ENCODE assay signal across 18 cellular contexts in the genomic region with DNA sequence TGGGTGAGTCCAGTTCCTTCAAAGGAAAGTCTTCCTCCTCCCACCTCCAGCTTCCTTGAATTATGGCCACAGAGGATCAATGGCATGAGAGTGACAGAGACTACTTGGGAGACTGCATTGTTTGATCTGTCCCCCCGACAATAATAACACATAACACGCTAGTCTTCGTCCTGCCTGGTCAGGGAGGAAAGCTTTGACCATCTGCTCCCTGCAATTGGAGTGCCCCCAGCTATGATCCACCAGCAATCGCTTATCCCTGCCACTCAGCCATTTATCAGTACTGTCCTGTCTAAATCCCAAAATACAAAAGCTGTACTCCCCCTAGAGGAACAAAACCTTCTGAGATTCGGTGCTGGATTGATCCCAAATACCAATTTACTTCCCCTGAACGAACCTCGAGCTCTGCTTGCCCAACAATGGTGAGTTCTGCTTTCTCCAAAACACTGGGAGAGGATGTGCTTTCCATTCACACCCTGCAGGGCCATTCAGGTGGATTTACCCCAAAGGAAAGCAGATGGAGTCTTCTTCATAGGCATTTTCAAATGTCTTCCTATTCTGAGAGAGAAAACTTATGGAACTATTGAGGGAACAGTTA.
DNase-seq lines count a peak whose midpoint lies in the region; ATAC-seq, FAIRE-seq and TF ChIP-seq lines count a peak whose summit lies in the region.
"Had no signal": no experiment of that assay in that cellular context is flagged by ENCODE, and none has a peak within 500 bp of the region (broad histone marks: within the 10 kb centered on the region; RNA-seq: fewer than 3 reads in every experiment).

No MANE protein-coding gene starts in this region.

- no peaks in the 10 kb centered on the region for H3K23me2 ChIP-seq in H1 (ENCODE audit: low read depth, low read length)

- H3K9me3 Mint-ChIP-seq in type B pancreatic cell = no peaks in the 10 kb centered on the region

- no peak overlapping the region for H3K4me3 Mint-ChIP-seq in type B pancreatic cell

- peaks cover 8% of the 10 kb centered on the region for H3K27me3 Mint-ChIP-seq in type B pancreatic cell

- H3K56ac ChIP-seq in H1 (replicated peaks; ENCODE audit: insufficient read length, low read depth, low read length) = no peak overlapping the region

- no peak for ATAC-seq in HG02798 (IDR thresholded peaks at IDR 0.05; ENCODE audit: poor library complexity, unreplicated experiment)

- H4K5ac ChIP-seq in H1 (ENCODE audit: insufficient read length, low read depth, low read length) = no peak overlapping the region

- H2BK15ac ChIP-seq in H1 (ENCODE audit: low read length) (no peak overlapping the region), mesenchymal stem cell (ENCODE audit: low read depth, poor library complexity, severe bottlenecking) (no peak overlapping the region)

- no peaks in the 10 kb centered on the region for H3K79me1 ChIP-seq in H1 (ENCODE audit: low read depth, low read length)
- no peaks in the 10 kb centered on the region for H3K79me1 ChIP-seq in mesenchymal stem cell (replicated peaks; ENCODE audit: low read length, poor library complexity, severe bottlenecking)

- H3K27ac Mint-ChIP-seq in type B pancreatic cell = no peak overlapping the region

- H2BK12ac ChIP-seq in H1 (ENCODE audit: low read depth, low read length) (no peak overlapping the region), mesenchymal stem cell (ENCODE audit: low read length in 2 of 2) (no peak overlapping the region)

- H3K23ac ChIP-seq in H1 (ENCODE audit: insufficient read length) (no peak overlapping the region), mesenchymal stem cell (ENCODE audit: low read length in 2 of 2) (no peak overlapping the region)

- no peak for FAIRE-seq in H1 (lab: Jason Lieb, UNC)
- FAIRE-seq: A204.1, GM19239 had no signal

- no peak overlapping the region for H2BK120ac ChIP-seq in H1 (replicated peaks; ENCODE audit: low read depth, low read length)
- no peak overlapping the region for H2BK120ac ChIP-seq in mesenchymal stem cell (ENCODE audit: low read depth, low read length)

- 0 out of 4 replicates have a peak, but pooled peaks cover 0 to 2% of the 10 kb centered on the region in 2 experiments for H3K9me3 ChIP-seq in H1 (ENCODE audit: insufficient read depth in 2 of 2, low read depth in 1 of 2, low read length in 1 of 2)
- H3K9me3 ChIP-seq in mesenchymal stem cell (ENCODE audit: control insufficient read depth, low read length) = no peaks in the 10 kb centered on the region
- H3K9me3 ChIP-seq: Caco-2 had no signal

- no peak overlapping the region for H3K27ac ChIP-seq in H1 (ENCODE audit: low read depth, low read length)
- no peak overlapping the region for H3K27ac ChIP-seq in mesenchymal stem cell (ENCODE audit: low read length, poor library complexity, severe bottlenecking)

- TF ChIP-seq CTCF in H1 (IDR thresholded peaks at IDR 0.05; ENCODE audit: control extremely low read depth in 1 of 3, insufficient read depth in 1 of 3, low read depth in 1 of 3, low read length in 3 of 3) = no peak
- no peak for TF ChIP-seq CTCF in type B pancreatic cell (conservative IDR thresholded peaks at IDR 0.05)

- peak; percentile 2 for DNase-seq in SKM-1 (lab: John Stamatoyannopoulos, UW; ENCODE audit: unreplicated experiment)
- DNase-seq in SKM-1 treated with dmso at 0.1 percent for 144 hours (lab: John Stamatoyannopoulos, UW; ENCODE audit: unreplicated experiment) = no peak
- DNase-seq in NCI-H82 (lab: John Stamatoyannopoulos, UW) = peak; percentile 80
- DNase-seq in H1 (ENCODE audit: low read depth in 1 of 2, low spot score in 2 of 2) = no peak
- DNase-seq in type B pancreatic cell (ENCODE audit: extremely low spot score, unreplicated experiment) = peak; percentile 15
- DNase-seq in mesenchymal stem cell = no peak
- no peak for DNase-seq in NCI-H2196 treated with DMSO at 0.1 percent for 48 hours (lab: John Stamatoyannopoulos, UW; ENCODE audit: unreplicated experiment)
- DNase-seq: Caco-2, DMS53, H7, IMR-90, Kasumi-1, NCI-H146, NCI-H2081 treated with DMSO at 0.1 percent for 48 hours, NCI-H510A treated with DMSO at 0.1 percent for 48 hours had no signal

- no peaks in the 10 kb centered on the region for H3K79me2 ChIP-seq in H1 (ENCODE audit: control insufficient read depth in 1 of 2, insufficient read depth in 2 of 2, low read length in 2 of 2)

- H4K8ac ChIP-seq in H1 (ENCODE audit: extremely low read depth, insufficient read depth, low read length) = no peak overlapping the region
- no peak overlapping the region for H4K8ac ChIP-seq in mesenchymal stem cell (ENCODE audit: low read length)

- H2AFZ ChIP-seq in H1 (ENCODE audit: low read length) = 0 out of 2 replicates have a peak overlapping the region, but pooled peaks have one; percentile 3
- H2AFZ ChIP-seq in mesenchymal stem cell (ENCODE audit: low read depth, low read length) = no peak overlapping the region

- H3K4me2 ChIP-seq in H1 (ENCODE audit: insufficient read depth in 1 of 2, low read depth in 2 of 2, low read length in 2 of 2) (no peak overlapping the region), mesenchymal stem cell (ENCODE audit: low read length, poor library complexity, severe bottlenecking) (no peak overlapping the region)

- H3K4me3 ChIP-seq in H1 (ENCODE audit: extremely low read depth in 1 of 4, insufficient read depth in 2 of 4, low read depth in 3 of 4, low read length in 4 of 4) = no peak overlapping the region
- H3K4me3 ChIP-seq in mesenchymal stem cell (ENCODE audit: insufficient read depth in 1 of 2, low read depth in 1 of 2, low read length in 2 of 2) = no peak overlapping the region

- no peak for TF ChIP-seq EP300 in H1 (IDR thresholded peaks at IDR 0.05; ENCODE audit: borderline replicate concordance in 1 of 2, low read depth in 2 of 2, low read length in 2 of 2)

- H3K27me3 ChIP-seq in H1 (replicated peaks in 1 of 4; ENCODE audit: control insufficient read depth in 3 of 4, extremely low read depth in 1 of 4, insufficient read depth in 3 of 4, low read length in 3 of 4) (no peaks in the 10 kb centered on the region), mesenchymal stem cell (ENCODE audit: control insufficient read depth in 1 of 2, insufficient read depth in 1 of 2, low read length in 2 of 2) (peaks cover 0 to 13% of the 10 kb centered on the region in 2 experiments)

- H3K36me3 Mint-ChIP-seq in type B pancreatic cell = no peaks in the 10 kb centered on the region

- no peak overlapping the region for H2BK20ac ChIP-seq in H1 (ENCODE audit: low read length)

- H3K18ac ChIP-seq in H1 (ENCODE audit: extremely low read depth, low read length) (no peak overlapping the region), mesenchymal stem cell (ENCODE audit: low read depth in 1 of 2, low read length in 2 of 2) (no peak overlapping the region)

- CTCF ChIA-PET in H1 (lab: Charles Lee; ENCODE audit: partially characterized antibody) = interaction anchor here (1.1 to 2.0 kb wide), 7 partner anchors 12 to 213 kb away, joined by 3 to 7 read pairs (median 4); no protein-coding TSS in a partner anchor

- no peak overlapping the region for H3K4ac ChIP-seq in H1 (replicated peaks; ENCODE audit: insufficient read length, low read depth, low read length)
- no peak overlapping the region for H3K4ac ChIP-seq in mesenchymal stem cell (ENCODE audit: low read depth in 1 of 2, low read length in 2 of 2)

- H2BK5ac ChIP-seq in H1 (ENCODE audit: low read depth, low read length) (no peak overlapping the region), mesenchymal stem cell (ENCODE audit: low read depth, low read length, poor library complexity, severe bottlenecking) (no peak overlapping the region)

- H3K9ac ChIP-seq in H1 (replicated peaks in 1 of 4; ENCODE audit: extremely low read depth in 1 of 4, low read depth in 3 of 4, low read length in 3 of 4) (no peak overlapping the region), mesenchymal stem cell (ENCODE audit: low read length) (no peak overlapping the region)

- 88% methylated on average over 7 of the region's 7 CpGs; no CpG with 5 or more reads in 1 of the 2 experiments for WGBS in H1 (ENCODE audit: extremely low coverage in 1 of 2, insufficient coverage in 1 of 2, insufficient read length in 1 of 2, insufficient replicate concordance in 2 of 2, low coverage in 1 of 2, low lambda C conversion rate in 2 of 2, missing lambda C conversion rate in 1 of 2), 2 experiments
- 69% methylated on average over 7 of the region's 7 CpGs for WGBS in mesenchymal stem cell

- H3K36me3 ChIP-seq in H1 (ENCODE audit: control insufficient read depth in 2 of 4, insufficient read depth in 4 of 4, low read length in 3 of 4) (no peaks in the 10 kb centered on the region), mesenchymal stem cell (ENCODE audit: control insufficient read depth in 1 of 2, insufficient read depth in 2 of 2, low read depth in 1 of 2, low read length in 2 of 2) (no peaks in the 10 kb centered on the region)

- no peak for TF ChIP-seq POLR2A in H1 (IDR thresholded peaks at IDR 0.05; ENCODE audit: control extremely low read depth in 1 of 2, low read depth in 2 of 2, low read length in 2 of 2)

- TF ChIP-seq RAD21 in H1 (IDR thresholded peaks at IDR 0.05 in 1 of 2, conservative IDR thresholded peaks at IDR 0.05 in 1 of 2; ENCODE audit: low read depth in 2 of 2, low read length in 2 of 2) = peak in 1 of 2 experiments; percentile 11; a peak in 1 of 4 replicates

- peaks cover 8% of the 10 kb centered on the region for H3K4me1 Mint-ChIP-seq in type B pancreatic cell (ENCODE audit: unreplicated experiment)

- H2AK5ac ChIP-seq in H1 (ENCODE audit: low read depth, low read length) = no peak overlapping the region
- no peak overlapping the region for H2AK5ac ChIP-seq in mesenchymal stem cell (ENCODE audit: low read length, severe bottlenecking)

- peaks cover 0 to 2% (median 0%) of the 10 kb centered on the region in 4 experiments; a peak in 1 of 7 replicates for H3K4me1 ChIP-seq in H1 (replicated peaks in 1 of 4; ENCODE audit: control insufficient read depth in 3 of 4, insufficient read depth in 4 of 4, low read length in 3 of 4)
- H3K4me1 ChIP-seq in mesenchymal stem cell (ENCODE audit: control insufficient read depth, insufficient read depth, low read depth, low read length) = no peaks in the 10 kb centered on the region
- H3K4me1 ChIP-seq: Caco-2 had no signal

- H4K91ac ChIP-seq in H1 (replicated peaks; ENCODE audit: insufficient read length, low read length) (no peak overlapping the region), mesenchymal stem cell (ENCODE audit: low read length) (no peak overlapping the region)

- H4K20me1 ChIP-seq in H1 (replicated peaks in 1 of 2; ENCODE audit: control insufficient read depth in 1 of 2, insufficient read depth in 2 of 2, low read length in 2 of 2) = no peaks in the 10 kb centered on the region

- POLR2A ChIA-PET in H1 (lab: Charles Lee; ENCODE audit: partially characterized antibody) = no interaction called here

- H3K14ac ChIP-seq in H1 (ENCODE audit: insufficient read length) (no peak overlapping the region), mesenchymal stem cell (ENCODE audit: low read length in 2 of 2) (no peak overlapping the region)

TF ChIP-seq in H1, 55 proteins besides CTCF, POLR2A, EP300 and RAD21 (continues in another document):
- no peak for TF ChIP-seq NANOG (IDR thresholded peaks at IDR 0.05; ENCODE audit: insufficient read depth, low read depth, low read length, poor library complexity, severe bottlenecking)

Comparison
In these comparisons a context has a peak if more than half of its experiments do, and no peak if none do; other contexts are left out.
1. DNase-seq: peak in SKM-1 (single experiment), NCI-H82 (single experiment) and type B pancreatic cell (single experiment); none in SKM-1 treated with dmso at 0.1 percent for 144 hours (single experiment), H1 (0 of 2), mesenchymal stem cell (single experiment) and NCI-H2196 treated with DMSO at 0.1 percent for 48 hours (single experiment).